13 cellular contexts compared by ENCODE assay signal in genomic region chr5:127840198-127840524, GRCh38.
DNase-seq lines count a peak whose midpoint lies in the region; ATAC-seq and TF ChIP-seq lines count a peak whose summit lies in the region.
"Had no signal": no experiment of that assay in that cellular context is flagged by ENCODE, and none has a peak within 500 bp of the region (broad histone marks: within the 10 kb centered on the region; RNA-seq: fewer than 3 reads in every experiment).

No MANE protein-coding gene starts in this region.

- TF ChIP-seq CTCF in BE2C (IDR thresholded peaks at IDR 0.05; ENCODE audit: low read depth, low read length): no peak

- H2AFZ ChIP-seq in Karpas-422 (ENCODE audit: low read length): peak overlapping the region; percentile 74; the same call in 1 of the 2 replicates

- H3K27me3 ChIP-seq in Karpas-422 (ENCODE audit: low read length): no peaks in the 10 kb centered on the region
- peaks cover 3% of the 10 kb centered on the region; the same call in 1 of the 2 replicates for H3K27me3 ChIP-seq in BE2C

- H3K9ac ChIP-seq in Karpas-422 (ENCODE audit: low read length): peak overlapping the region; percentile 30; the same call in 1 of the 2 replicates

- H3K9me3 ChIP-seq in Karpas-422 (ENCODE audit: low read length) (peaks cover 9% of the 10 kb centered on the region; the same call in 1 of the 2 replicates), BE2C (no peaks in the 10 kb centered on the region)

- H4K20me1 ChIP-seq in Karpas-422 (ENCODE audit: insufficient read depth, low read depth, low read length): no peaks in the 10 kb centered on the region

- H3K79me2 ChIP-seq in Karpas-422 (ENCODE audit: low read length): no peaks in the 10 kb centered on the region

- H3K4me3 ChIP-seq in Karpas-422 (ENCODE audit: low read length) (0 out of 2 replicates have a peak overlapping the region, but pooled peaks have one; percentile 10), BE2C (ENCODE audit: low read depth, low read length) (no peak overlapping the region)
- H3K4me3 ChIP-seq: SK-N-MC had no signal

- DNase-seq in CD1c-positive myeloid dendritic cell (ENCODE audit: extremely low spot score) (peak; percentile 64), Karpas-422 (peak; percentile 76), BE2C (no peak), NCI-H526 treated with DMSO at 0.1 percent for 48 hours (lab: John Stamatoyannopoulos, UW) (no peak), HuH-7.5 (ENCODE audit: low spot score) (no peak)
- DNase-seq in activated CD4-positive, CD25-positive, alpha-beta regulatory T cell treated with anti-CD3 and anti-CD28 coated beads, Interleukin-2, amount 50 U/mL, for 72 hours: no peak
- DNase-seq: NCI-H2171 treated with DMSO at 0.1 percent for 48 hours; stimulated activated CD4-positive, alpha-beta T cell treated with anti-CD3 and anti-CD28 coated beads, Interleukin-12 subunit alpha, Interleukin-12 subunit beta, amount 100 ng/mL, for 4 hours; stimulated activated naive CD4-positive, alpha-beta T cell treated with Interleukin-2 at 50 U/mL for 16 hours had no signal

- no peaks in the 10 kb centered on the region for H3K9me2 ChIP-seq in Karpas-422 (replicated peaks; ENCODE audit: insufficient read depth, low read length)

- peak overlapping the region; percentile 94 for H3K27ac ChIP-seq in Karpas-422 (ENCODE audit: low read length)
- H3K27ac ChIP-seq: HL-60, SK-N-MC had no signal

- H3K4me1 ChIP-seq in Karpas-422 (ENCODE audit: low read length) (peaks cover 70% of the 10 kb centered on the region), BE2C (no peaks in the 10 kb centered on the region)

- ATAC-seq in GM19395 (IDR thresholded peaks at IDR 0.05; ENCODE audit: unreplicated experiment) (peak; percentile 76), HG02884 (IDR thresholded peaks at IDR 0.05; ENCODE audit: unreplicated experiment) (peak; percentile 51)

- peak overlapping the region; percentile 46 for H3K4me2 ChIP-seq in Karpas-422 (ENCODE audit: low read depth, low read length, poor library complexity, severe bottlenecking)

- peaks cover 15% of the 10 kb centered on the region; the same call in 1 of the 2 replicates for H3K36me3 ChIP-seq in Karpas-422 (ENCODE audit: insufficient read depth, low read length)
- no peaks in the 10 kb centered on the region for H3K36me3 ChIP-seq in BE2C

Comparison
In these comparisons a context has a peak if more than half of its experiments do, and no peak if none do; other contexts are left out.
1. DNase-seq: peak in CD1c-positive myeloid dendritic cell (single experiment) and Karpas-422 (single experiment); none in activated CD4-positive, CD25-positive, alpha-beta regulatory T cell treated with anti-CD3 and anti-CD28 coated beads, Interleukin-2, amount 50 U/mL, for 72 hours (single experiment), BE2C (single experiment), NCI-H526 treated with DMSO at 0.1 percent for 48 hours (single experiment) and HuH-7.5 (single experiment).